In the genomic region with DNA sequence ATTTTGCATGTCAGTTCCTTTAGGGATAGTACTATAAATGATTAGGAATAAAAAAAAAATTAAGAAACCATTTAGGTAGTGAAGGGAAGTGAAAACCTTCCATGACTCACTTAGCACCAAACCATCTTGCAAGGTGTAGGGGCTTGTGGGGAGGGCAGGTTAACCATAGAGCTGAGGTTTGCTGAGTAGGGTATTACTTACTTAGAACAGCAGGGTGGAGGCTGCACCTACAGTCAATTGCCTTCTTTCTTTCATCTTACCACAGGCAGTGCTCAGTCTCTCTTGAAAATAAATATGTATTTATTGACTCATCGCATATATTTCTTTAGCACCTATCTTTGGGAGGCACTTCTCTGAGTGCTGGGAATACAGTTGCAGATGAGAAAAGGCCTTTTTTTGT, we compare ENCODE assay signal across 16 cellular contexts.
"Had no signal": no experiment of that assay in that cellular context is flagged by ENCODE, and none has a peak within 500 bp of the region (broad histone marks: within the 10 kb centered on the region; RNA-seq: fewer than 3 reads in every experiment).

No MANE protein-coding gene starts in this region.

- H3K27me3 Mint-ChIP-seq: dendritic cell treated with granulocyte-macrophage colony-stimulating factor and Interleukin-4, amounts not matched to agents 40 ng/mL and 50 ng/mL, for 4 days; effector memory CD8-positive, alpha-beta T cell had no signal

- DNase-seq: effector memory CD8-positive, alpha-beta T cell; gastrocnemius medialis; heart right ventricle; islet precursor cell; mucosa of descending colon; naive thymus-derived CD8-positive, alpha-beta T cell; posterior cingulate gyrus; stimulated activated CD4-positive, alpha-beta T cell treated with anti-CD3 and anti-CD28 coated beads, Interleukin-2, amount 100 ng/mL, for 24 hours; stimulated activated CD4-positive, alpha-beta T cell treated with anti-CD3 and anti-CD28 coated beads, Interleukin-4, amount 100 ng/mL, for 4 hours; stimulated activated naive CD4-positive, alpha-beta T cell; trophoblast cell had no signal

- H3K4me1 Mint-ChIP-seq: naive thymus-derived CD8-positive, alpha-beta T cell had no signal

- H3K4me3 Mint-ChIP-seq: dendritic cell treated with granulocyte-macrophage colony-stimulating factor and Interleukin-4, amounts not matched to agents 40 ng/mL and 50 ng/mL, for 4 days; effector memory CD8-positive, alpha-beta T cell; naive thymus-derived CD8-positive, alpha-beta T cell had no signal

- H3K4me3 ChIP-seq: esophagus muscularis mucosa, gastrocnemius medialis, heart right ventricle, mucosa of descending colon, skin epidermis had no signal

- ATAC-seq: effector memory CD8-positive, alpha-beta T cell; gastrocnemius medialis; heart right ventricle; left lobe of liver; mucosa of descending colon; naive thymus-derived CD8-positive, alpha-beta T cell; sciatic nerve had no signal

- H3K27ac Mint-ChIP-seq: dendritic cell treated with granulocyte-macrophage colony-stimulating factor and Interleukin-4, amounts not matched to agents 40 ng/mL and 50 ng/mL, for 4 days; effector memory CD8-positive, alpha-beta T cell; naive thymus-derived CD8-positive, alpha-beta T cell had no signal
